16 cellular contexts compared by ENCODE assay signal in the genomic region with DNA sequence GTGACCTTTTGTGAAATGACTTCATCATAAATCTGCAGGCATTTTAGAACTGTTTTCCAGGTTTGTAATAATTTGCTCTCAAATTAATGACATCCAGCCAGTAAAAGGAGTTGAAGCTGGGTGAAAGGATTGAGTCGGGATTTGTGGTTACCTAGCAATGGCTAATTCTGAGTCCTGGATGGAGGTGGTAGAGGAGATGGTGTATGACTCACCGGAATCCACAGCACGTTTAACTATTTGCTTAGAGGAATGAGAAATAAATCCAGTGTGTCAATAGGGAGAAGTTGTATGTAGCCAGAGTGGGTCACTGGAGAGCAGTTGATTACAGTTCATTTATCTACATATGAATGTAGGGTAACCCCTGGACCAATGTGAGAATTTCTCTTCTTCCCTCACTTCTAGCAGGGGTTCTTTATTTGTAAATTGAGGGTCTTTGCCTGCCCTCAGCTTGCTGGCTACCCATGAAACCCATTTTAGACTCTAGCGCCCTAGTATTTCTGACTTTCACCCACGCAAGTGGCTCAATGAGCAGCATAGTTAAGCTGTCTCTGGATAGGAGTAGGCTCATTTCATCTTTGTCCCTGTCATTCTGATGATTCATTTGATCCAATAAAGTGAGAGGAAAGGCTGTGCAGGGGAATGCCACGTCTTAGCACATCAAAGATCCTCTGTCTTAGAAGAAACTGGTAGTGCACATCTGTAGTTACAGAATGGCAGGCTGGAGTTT.
DNase-seq lines count a peak whose midpoint lies in the region; ATAC-seq, FAIRE-seq and TF ChIP-seq lines count a peak whose summit lies in the region.
"Had no signal": no experiment of that assay in that cellular context is flagged by ENCODE, and none has a peak within 500 bp of the region (broad histone marks: within the 10 kb centered on the region; RNA-seq: fewer than 3 reads in every experiment).

No MANE protein-coding gene starts in this region.

- TF ChIP-seq POLR2A in H1 (IDR thresholded peaks at IDR 0.05; ENCODE audit: control extremely low read depth in 1 of 2, low read depth in 2 of 2, low read length in 2 of 2), result no peak

- no peaks in the 10 kb centered on the region for H3K36me3 ChIP-seq in BJ (ENCODE audit: control insufficient read depth, insufficient read depth, low read length)
- H3K36me3 ChIP-seq in H1 (ENCODE audit: control insufficient read depth in 2 of 4, insufficient read depth in 4 of 4, low read length in 3 of 4), result no peaks in the 10 kb centered on the region
- H3K36me3 ChIP-seq in mesendoderm (ENCODE audit: control insufficient read depth, insufficient read depth, low read length), result no peaks in the 10 kb centered on the region
- no peaks in the 10 kb centered on the region for H3K36me3 ChIP-seq in left ventricle myocardium inferior
- H3K36me3 ChIP-seq: suprapubic skin had no signal

- H3K23me2 ChIP-seq in H1 (ENCODE audit: low read depth, low read length), result no peaks in the 10 kb centered on the region

- H3K4me2 ChIP-seq in H1 (ENCODE audit: insufficient read depth in 1 of 2, low read depth in 2 of 2, low read length in 2 of 2), result no peak overlapping the region
- no peak overlapping the region for H3K4me2 ChIP-seq in mesendoderm (ENCODE audit: low read length)

- no peak overlapping the region for H4K5ac ChIP-seq in H1 (ENCODE audit: insufficient read length, low read depth, low read length)
- H4K5ac ChIP-seq in mesendoderm (ENCODE audit: low read length), result no peak overlapping the region

- H4K8ac ChIP-seq in H1 (ENCODE audit: extremely low read depth, insufficient read depth, low read length) (no peak overlapping the region), mesendoderm (ENCODE audit: low read depth, low read length) (no peak overlapping the region)

- no peak overlapping the region for H3K18ac ChIP-seq in H1 (ENCODE audit: extremely low read depth, low read length)
- no peak overlapping the region for H3K18ac ChIP-seq in mesendoderm (ENCODE audit: low read length)

- no peak for TF ChIP-seq RAD21 in H1 (IDR thresholded peaks at IDR 0.05 in 1 of 2, conservative IDR thresholded peaks at IDR 0.05 in 1 of 2; ENCODE audit: low read depth in 2 of 2, low read length in 2 of 2)

- no peak overlapping the region for H2BK12ac ChIP-seq in H1 (ENCODE audit: low read depth, low read length)

- H3K4me3 ChIP-seq in BJ (ENCODE audit: low read depth, low read length), result no peak overlapping the region
- no peak overlapping the region for H3K4me3 ChIP-seq in H1 (ENCODE audit: extremely low read depth in 1 of 4, insufficient read depth in 2 of 4, low read depth in 3 of 4, low read length in 4 of 4)
- H3K4me3 ChIP-seq in mesendoderm (ENCODE audit: low read length), result no peak overlapping the region
- no peak overlapping the region for H3K4me3 ChIP-seq in left ventricle myocardium inferior
- H3K4me3 ChIP-seq: psoas muscle, suprapubic skin had no signal

- no peak overlapping the region for H4K91ac ChIP-seq in H1 (replicated peaks; ENCODE audit: insufficient read length, low read length)

- CTCF ChIA-PET in BJ (lab: Yijun Ruan, JAX) (no interaction called here), H1 (lab: Charles Lee; ENCODE audit: partially characterized antibody) (interaction anchor here (1.2 kb wide), 1 partner anchor 117 kb away, joined by 4 read pairs; no protein-coding TSS in a partner anchor)

- intact Hi-C loops in left ventricle myocardium inferior (cut with micrococcal nuclease), result no loop called here

- 87% methylated on average over 6 of the region's 6 CpGs; no CpG with 5 or more reads in 1 of the 2 experiments for WGBS in H1 (ENCODE audit: extremely low coverage in 1 of 2, insufficient coverage in 1 of 2, insufficient read length in 1 of 2, insufficient replicate concordance in 2 of 2, low coverage in 1 of 2, low lambda C conversion rate in 2 of 2, missing lambda C conversion rate in 1 of 2), 2 experiments
- no CpG with 5 or more reads among the region's 6 CpGs for WGBS in mesendoderm (ENCODE audit: extremely low coverage, insufficient coverage, low lambda C conversion rate)

- H2BK120ac ChIP-seq in H1 (replicated peaks; ENCODE audit: low read depth, low read length), result no peak overlapping the region
- H2BK120ac ChIP-seq in mesendoderm (ENCODE audit: low read depth, low read length), result no peak overlapping the region

- peak; percentile 6 for DNase-seq in BJ (ENCODE audit: low read depth)
- peak; percentile 30 for DNase-seq in NCI-H774 (lab: John Stamatoyannopoulos, UW)
- no peak for DNase-seq in H1 (ENCODE audit: low read depth in 1 of 2, low spot score in 2 of 2)
- peak; percentile 37 for DNase-seq in mesendoderm
- no peak for DNase-seq in midbrain (lab: John Stamatoyannopoulos, UW)
- DNase-seq in left ventricle myocardium inferior, result no peak
- DNase-seq in SKM-1 (lab: John Stamatoyannopoulos, UW; ENCODE audit: unreplicated experiment), result no peak
- DNase-seq: activated CD8-positive, alpha-beta memory T cell treated with anti-CD3 and anti-CD28 coated beads for 24 hours; aorta; psoas muscle; SIG-M5 had no signal

- H3K9ac ChIP-seq in H1 (replicated peaks in 1 of 4; ENCODE audit: extremely low read depth in 1 of 4, low read depth in 3 of 4, low read length in 3 of 4) (no peak overlapping the region), mesendoderm (ENCODE audit: low read length) (no peak overlapping the region)

- no peak overlapping the region for H3K4ac ChIP-seq in H1 (replicated peaks; ENCODE audit: insufficient read length, low read depth, low read length)
- no peak overlapping the region for H3K4ac ChIP-seq in mesendoderm (ENCODE audit: low read depth, low read length)

- H2AK5ac ChIP-seq in H1 (ENCODE audit: low read depth, low read length) (no peak overlapping the region), mesendoderm (ENCODE audit: low read length) (no peak overlapping the region)

- H3K56ac ChIP-seq in H1 (replicated peaks; ENCODE audit: insufficient read length, low read depth, low read length) (no peak overlapping the region), mesendoderm (ENCODE audit: low read length) (no peak overlapping the region)

- H2BK5ac ChIP-seq in H1 (ENCODE audit: low read depth, low read length) (no peak overlapping the region), mesendoderm (ENCODE audit: low read length) (no peak overlapping the region)

- H3K4me1 ChIP-seq in H1 (replicated peaks in 1 of 4; ENCODE audit: control insufficient read depth in 3 of 4, insufficient read depth in 4 of 4, low read length in 3 of 4) (peaks cover 0 to 3% (median 1%) of the 10 kb centered on the region in 4 experiments; a peak in 3 of 7 replicates), mesendoderm (ENCODE audit: control insufficient read depth, low read depth, low read length) (no peaks in the 10 kb centered on the region), left ventricle myocardium inferior (no peaks in the 10 kb centered on the region)
- H3K4me1 ChIP-seq: foreskin keratinocyte, psoas muscle, suprapubic skin had no signal

- no peak for FAIRE-seq in H1 (lab: Jason Lieb, UNC)
- FAIRE-seq: GM12892, TTC549 had no signal

- no peak overlapping the region for H3K27ac ChIP-seq in H1 (ENCODE audit: low read depth, low read length)
- no peak overlapping the region for H3K27ac ChIP-seq in mesendoderm (ENCODE audit: low read depth, low read length)
- no peak overlapping the region for H3K27ac ChIP-seq in left ventricle myocardium inferior (replicated peaks)
- H3K27ac ChIP-seq: foreskin keratinocyte, psoas muscle, suprapubic skin had no signal

- POLR2A ChIA-PET in BJ (lab: Charles Lee) (no interaction called here), H1 (lab: Charles Lee; ENCODE audit: partially characterized antibody) (no interaction called here)

- no peaks in the 10 kb centered on the region for H3K79me2 ChIP-seq in H1 (ENCODE audit: control insufficient read depth in 1 of 2, insufficient read depth in 2 of 2, low read length in 2 of 2)
- no peaks in the 10 kb centered on the region for H3K79me2 ChIP-seq in mesendoderm (ENCODE audit: control insufficient read depth, insufficient read depth, low read length)

- peak overlapping the region; percentile 45; the same call in 1 of the 2 replicates for H2AFZ ChIP-seq in H1 (ENCODE audit: low read length)

- H3K9me3 ChIP-seq in H1 (ENCODE audit: insufficient read depth in 2 of 2, low read depth in 1 of 2, low read length in 1 of 2) (no peaks in the 10 kb centered on the region), left ventricle myocardium inferior (replicated peaks) (no peaks in the 10 kb centered on the region)
- H3K9me3 ChIP-seq: psoas muscle, suprapubic skin had no signal

- no peak for TF ChIP-seq EP300 in H1 (IDR thresholded peaks at IDR 0.05; ENCODE audit: borderline replicate concordance in 1 of 2, low read depth in 2 of 2, low read length in 2 of 2)

- ATAC-seq in GM19328 (IDR thresholded peaks at IDR 0.05; ENCODE audit: unreplicated experiment), result no peak
- ATAC-seq: foreskin keratinocyte had no signal

- no peak overlapping the region for H2BK20ac ChIP-seq in H1 (ENCODE audit: low read length)

- H3K79me1 ChIP-seq in H1 (ENCODE audit: low read depth, low read length) (no peaks in the 10 kb centered on the region), mesendoderm (ENCODE audit: low read length) (no peaks in the 10 kb centered on the region)

- H2BK15ac ChIP-seq in H1 (ENCODE audit: low read length), result no peak overlapping the region
- H2BK15ac ChIP-seq in mesendoderm (replicated peaks; ENCODE audit: low read depth), result no peak overlapping the region

- TF ChIP-seq CTCF in BJ (IDR thresholded peaks at IDR 0.05; ENCODE audit: insufficient read depth, low read depth, low read length), result no peak
- no peak for TF ChIP-seq CTCF in H1 (IDR thresholded peaks at IDR 0.05; ENCODE audit: control extremely low read depth in 1 of 3, insufficient read depth in 1 of 3, low read depth in 1 of 3, low read length in 3 of 3)
- TF ChIP-seq CTCF in left ventricle myocardium inferior (IDR thresholded peaks at IDR 0.05; ENCODE audit: borderline replicate concordance), result no peak

- H4K20me1 ChIP-seq in H1 (replicated peaks in 1 of 2; ENCODE audit: control insufficient read depth in 1 of 2, insufficient read depth in 2 of 2, low read length in 2 of 2), result no peaks in the 10 kb centered on the region

- H3K23ac ChIP-seq in H1 (ENCODE audit: insufficient read length) (no peak overlapping the region), mesendoderm (ENCODE audit: low read length) (no peak overlapping the region)

- H3K27me3 ChIP-seq in BJ (ENCODE audit: control insufficient read depth, insufficient read depth, low read length) (no peaks in the 10 kb centered on the region), H1 (replicated peaks in 1 of 4; ENCODE audit: control insufficient read depth in 3 of 4, extremely low read depth in 1 of 4, insufficient read depth in 3 of 4, low read length in 3 of 4) (no peaks in the 10 kb centered on the region), mesendoderm (ENCODE audit: insufficient read depth, low read length, poor library complexity) (no peaks in the 10 kb centered on the region), left ventricle myocardium inferior (ENCODE audit: low read depth) (no peaks in the 10 kb centered on the region)
- H3K27me3 ChIP-seq: foreskin keratinocyte, suprapubic skin had no signal

- H3K14ac ChIP-seq in H1 (ENCODE audit: insufficient read length), result no peak overlapping the region

TF ChIP-seq in H1, 55 proteins besides CTCF, POLR2A, EP300 and RAD21 (continues in another document):
- TF ChIP-seq BACH1 (IDR thresholded peaks at IDR 0.05; ENCODE audit: low read length) (no peak), KDM1A (IDR thresholded peaks at IDR 0.05; ENCODE audit: borderline replicate concordance, low read length) (no peak), POLR2AphosphoS5 (IDR thresholded peaks at IDR 0.05; ENCODE audit: low read depth, low read length) (no peak)

Comparison
In these comparisons a context has a peak if more than half of its experiments do, and no peak if none do; other contexts are left out.
1. DNase-seq: peak in BJ (single experiment), NCI-H774 (single experiment) and mesendoderm (single experiment); none in H1 (0 of 2), midbrain (single experiment), left ventricle myocardium inferior (single experiment) and SKM-1 (single experiment).